ENCODE assay signal across 28 cellular contexts in the genomic region with DNA sequence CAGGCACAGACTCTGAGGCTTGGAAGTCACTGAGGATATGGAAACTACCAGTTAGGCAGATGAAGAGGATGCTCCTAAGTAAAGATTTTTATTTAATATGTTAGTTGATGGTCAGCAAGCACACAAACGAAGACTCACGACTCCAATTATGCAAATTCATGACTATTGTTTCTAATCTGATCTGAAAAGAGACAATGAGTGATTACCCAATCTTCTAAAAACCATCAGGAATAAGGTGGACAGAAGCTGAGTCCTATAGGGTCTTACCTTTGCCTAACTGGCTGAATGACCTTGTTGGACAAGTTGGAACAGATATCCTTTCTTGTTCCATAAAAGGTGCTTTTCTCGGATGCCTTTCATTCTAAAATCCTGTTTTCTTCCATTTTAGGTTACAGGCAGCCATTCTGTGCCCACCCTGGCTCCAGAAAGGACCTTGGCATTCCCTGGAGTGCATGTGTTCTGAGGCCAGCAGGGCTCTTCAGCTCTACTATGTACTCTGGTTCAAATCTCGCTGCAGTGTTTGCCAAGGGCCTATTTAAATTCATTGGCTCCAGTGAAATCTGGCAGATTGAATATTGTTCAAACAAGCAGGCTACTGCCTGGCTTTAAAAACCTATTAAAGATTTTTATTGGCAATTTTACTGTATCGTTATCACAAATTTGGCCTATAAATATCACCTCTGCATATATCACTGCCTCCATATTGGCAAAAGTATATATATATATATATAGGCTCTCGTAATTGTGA.
"Had no signal": no experiment of that assay in that cellular context is flagged by ENCODE, and none has a peak within 500 bp of the region (broad histone marks: within the 10 kb centered on the region; RNA-seq: fewer than 3 reads in every experiment).

No MANE protein-coding gene starts in this region.

- H3K4me2 ChIP-seq: KMS-11 had no signal

- ATAC-seq: activated CD8-positive, alpha-beta memory T cell treated with anti-CD3 and anti-CD28 coated beads, Interleukin-2, amount 10 ng/mL, durations not matched to agents 7 days and 5 days; activated T-helper 17 cell treated with anti-CD3 and anti-CD28 coated beads, Interleukin-2, amount 50 U/mL, for 72 hours had no signal

- H3K9ac ChIP-seq: KMS-11 had no signal

- DNase-seq: activated CD4-positive, alpha-beta memory T cell treated with anti-CD3 and anti-CD28 coated beads, Interleukin-2, amount 10 ng/mL, durations not matched to agents 7 days and 5 days; activated CD4-positive, alpha-beta T cell treated with anti-CD3 and anti-CD28 coated beads for 1 hour; activated CD4-positive, alpha-beta T cell treated with anti-CD3 and anti-CD28 coated beads for 48 hours; activated CD4-positive, CD25-positive, alpha-beta regulatory T cell; activated CD8-positive, alpha-beta memory T cell treated with anti-CD3 and anti-CD28 coated beads for 24 hours; activated CD8-positive, alpha-beta memory T cell treated with anti-CD3 and anti-CD28 coated beads, Interleukin-2, amount 10 ng/mL, durations not matched to agents 7 days and 5 days; activated CD8-positive, alpha-beta memory T cell treated with anti-CD3 and anti-CD28 coated beads, Interleukin-2, amount 50 U/mL, for 48 hours; activated effector memory CD4-positive, alpha-beta T cell treated with anti-CD3 and anti-CD28 coated beads, Interleukin-2, amount 50 U/mL, for 16 hours; activated naive CD4-positive, alpha-beta T cell treated with Interleukin-2 at 50 U/mL for 16 hours; activated naive CD8-positive, alpha-beta T cell treated with anti-CD3 and anti-CD28 coated beads, Interleukin-2, amount 10 ng/mL, durations not matched to agents 7 days and 5 days; activated T-cell treated with anti-CD3 and anti-CD28 coated beads, Interleukin-2, amount 50 U/mL, for 48 hours; NCI-H1092 treated with DMSO at 0.1 percent for 48 hours; NCI-H146; NCI-H187; NCI-H2029 treated with DMSO at 0.1 percent for 48 hours; NCI-H226; NCI-H510A; NCI-H526; OCI-M1; SHP77; SJCRH30; T1000; WERI-Rb-1 had no signal

- H3K27ac ChIP-seq: ascending aorta, breast epithelium, KMS-11, SJCRH30, SK-N-MC, WERI-Rb-1 had no signal

- H3K27me3 ChIP-seq: ascending aorta, breast epithelium, SJCRH30 had no signal

- H3K9me3 ChIP-seq: ascending aorta, breast epithelium had no signal

- H3K4me3 ChIP-seq: ascending aorta, breast epithelium, SJCRH30, SK-N-MC had no signal

- H3K36me3 ChIP-seq: ascending aorta, breast epithelium, SJCRH30, WERI-Rb-1 had no signal

- H3K4me1 ChIP-seq: breast epithelium, SJCRH30 had no signal
